ENCODE assay signal across 23 cellular contexts in the genomic region with DNA sequence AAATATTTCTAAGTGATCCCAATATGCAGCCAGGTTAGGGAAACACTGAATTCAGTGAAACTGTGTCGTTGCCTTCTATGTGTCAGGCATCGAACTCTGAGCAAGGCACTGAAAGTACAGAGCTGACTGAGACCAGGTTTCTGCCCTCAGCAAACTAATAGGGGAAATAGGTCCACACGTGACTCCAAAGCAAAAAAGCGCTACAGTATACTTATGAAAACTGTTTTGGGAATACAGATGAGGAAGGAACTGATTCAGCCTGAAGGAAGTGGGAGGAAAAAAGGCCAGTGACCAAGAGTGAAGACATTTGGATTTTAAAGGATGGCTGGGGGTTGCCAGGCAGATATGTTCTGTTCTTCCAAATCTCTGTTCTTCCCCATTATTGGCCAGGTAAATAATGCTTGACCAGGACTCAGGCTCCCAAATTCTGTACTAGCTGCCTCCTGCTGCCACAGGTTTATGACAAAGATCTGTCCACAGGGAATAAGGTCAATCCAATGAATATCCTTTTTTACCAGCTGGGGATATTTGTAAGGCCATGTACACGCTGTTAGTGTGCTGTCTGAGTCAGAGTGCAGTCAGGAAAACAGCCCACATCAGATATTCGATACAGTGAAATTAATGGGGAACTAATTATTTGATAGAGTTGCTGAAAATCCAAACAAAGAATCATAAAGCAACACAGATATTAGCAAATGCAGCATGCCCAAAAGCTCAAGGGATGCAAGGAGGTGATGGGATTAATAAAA.
"Had no signal": no experiment of that assay in that cellular context is flagged by ENCODE, and none has a peak within 500 bp of the region (broad histone marks: within the 10 kb centered on the region; RNA-seq: fewer than 3 reads in every experiment).

No MANE protein-coding gene starts in this region.

- H3K4me3 ChIP-seq: body of pancreas, esophagus squamous epithelium, hepatocyte, lower lobe of right lung, spleen, thoracic aorta, vagina had no signal

- H3K4me1 Mint-ChIP-seq: activated CD4-positive, alpha-beta memory T cell treated with anti-CD3 and anti-CD28 coated beads, Interleukin-2, amount 10 ng/mL, durations not matched to agents 7 days and 5 days; naive B cell had no signal

- ATAC-seq: activated CD4-positive, CD25-positive, alpha-beta regulatory T cell treated with anti-CD3 and anti-CD28 coated beads, Interleukin-2, amount 50 U/mL, for 24 hours; activated naive CD8-positive, alpha-beta T cell treated with anti-CD3 and anti-CD28 coated beads, Interleukin-2, amount 50 U/mL, for 24 hours; activated T-cell treated with anti-CD3 and anti-CD28 coated beads, Interleukin-2, amount 50 U/mL, for 72 hours; body of pancreas; lower lobe of right lung had no signal

- H3K4me3 Mint-ChIP-seq: activated CD4-positive, alpha-beta memory T cell treated with anti-CD3 and anti-CD28 coated beads, Interleukin-2, amount 10 ng/mL, durations not matched to agents 7 days and 5 days; activated CD4-positive, alpha-beta T cell treated with anti-CD3 and anti-CD28 coated beads, Interleukin-2, amount 10 ng/mL, durations not matched to agents 24 days and 14 days; activated naive CD4-positive, alpha-beta T cell treated with anti-CD3 and anti-CD28 coated beads, Interleukin-2, amount 10 ng/mL, durations not matched to agents 7 days and 5 days; activated naive CD8-positive, alpha-beta T cell treated with anti-CD3 and anti-CD28 coated beads, Interleukin-2, amount 50 U/mL, for 24 hours; activated T-cell treated with anti-CD3 and anti-CD28 coated beads, Interleukin-2, amount 50 U/mL, for 72 hours; naive B cell; type B pancreatic cell had no signal

- H2AFZ ChIP-seq: hepatocyte, parathyroid adenoma had no signal

- H3K9me3 ChIP-seq: vagina had no signal

- H3K27me3 Mint-ChIP-seq: activated CD4-positive, alpha-beta memory T cell treated with anti-CD3 and anti-CD28 coated beads, Interleukin-2, amount 10 ng/mL, durations not matched to agents 7 days and 5 days; activated CD4-positive, alpha-beta T cell treated with anti-CD3 and anti-CD28 coated beads, Interleukin-2, amount 10 ng/mL, durations not matched to agents 24 days and 14 days; activated naive CD8-positive, alpha-beta T cell treated with anti-CD3 and anti-CD28 coated beads, Interleukin-2, amount 50 U/mL, for 24 hours had no signal

- H3K36me3 Mint-ChIP-seq: type B pancreatic cell had no signal

- H3K9ac ChIP-seq: parathyroid adenoma had no signal

- H3K4me2 ChIP-seq: hepatocyte had no signal

- H3K36me3 ChIP-seq: esophagus squamous epithelium, lower lobe of right lung, spleen, thoracic aorta, vagina had no signal

- DNase-seq: activated CD4-positive, alpha-beta memory T cell treated with anti-CD3 and anti-CD28 coated beads, Interleukin-2, amount 10 ng/mL, durations not matched to agents 7 days and 5 days; activated effector memory CD4-positive, alpha-beta T cell treated with Interleukin-2 at 50 U/mL for 16 hours; activated naive CD4-positive, alpha-beta T cell treated with anti-CD3 and anti-CD28 coated beads, Interleukin-2, amount 10 ng/mL, durations not matched to agents 7 days and 5 days; activated naive CD8-positive, alpha-beta T cell treated with anti-CD3 and anti-CD28 coated beads, Interleukin-2, amount 50 U/mL, for 24 hours; activated T-cell treated with anti-CD3 and anti-CD28 coated beads, Interleukin-2, amount 50 U/mL, for 72 hours; body of pancreas; caudate nucleus; effector memory CD4-positive, alpha-beta T cell; esophagus squamous epithelium; lower lobe of right lung; naive B cell; nucleus accumbens; spleen; stimulated activated CD4-positive, alpha-beta T cell treated with anti-CD3 and anti-CD28 coated beads, Interleukin-4, amount 100 ng/mL, for 1 hour; stimulated activated naive CD4-positive, alpha-beta T cell treated with Interleukin-2 at 50 U/mL for 16 hours had no signal

- H3K27ac Mint-ChIP-seq: activated CD4-positive, alpha-beta memory T cell treated with anti-CD3 and anti-CD28 coated beads, Interleukin-2, amount 10 ng/mL, durations not matched to agents 7 days and 5 days; activated CD4-positive, alpha-beta T cell treated with anti-CD3 and anti-CD28 coated beads, Interleukin-2, amount 10 ng/mL, durations not matched to agents 24 days and 14 days; activated naive CD4-positive, alpha-beta T cell treated with anti-CD3 and anti-CD28 coated beads, Interleukin-2, amount 10 ng/mL, durations not matched to agents 7 days and 5 days; activated naive CD8-positive, alpha-beta T cell treated with anti-CD3 and anti-CD28 coated beads, Interleukin-2, amount 50 U/mL, for 24 hours; activated T-cell treated with anti-CD3 and anti-CD28 coated beads, Interleukin-2, amount 50 U/mL, for 72 hours; type B pancreatic cell had no signal

- H3K4me1 ChIP-seq: body of pancreas, esophagus squamous epithelium, lower lobe of right lung, parathyroid adenoma, spleen, vagina had no signal

- H3K27me3 ChIP-seq: body of pancreas, esophagus squamous epithelium, hepatocyte, spleen, vagina had no signal

- H3K27ac ChIP-seq: body of pancreas, esophagus squamous epithelium, hepatocyte, lower lobe of right lung, parathyroid adenoma, thoracic aorta, vagina, VCaP had no signal

- H3K79me2 ChIP-seq: hepatocyte, parathyroid adenoma had no signal
